ENCODE assay signal across 14 cellular contexts in genomic region chr20:63081831-63082230, GRCh38.
"Had no signal": no experiment of that assay in that cellular context is flagged by ENCODE, and none has a peak within 500 bp of the region (broad histone marks: within the 10 kb centered on the region; RNA-seq: fewer than 3 reads in every experiment).

No MANE protein-coding gene starts in this region.

- H3K27ac Mint-ChIP-seq: activated CD8-positive, alpha-beta T cell treated with anti-CD3 and anti-CD28 coated beads, Interleukin-2, amount 10 ng/mL, durations not matched to agents 7 days and 5 days; activated naive CD4-positive, alpha-beta T cell treated with anti-CD3 and anti-CD28 coated beads for 36 hours; activated naive CD8-positive, alpha-beta T cell; T-helper 1 cell treated with Interleukin-12 subunit alpha and Interleukin-12 subunit beta and Interleukin-4 antibody, amounts not matched to agents 30 μg/mL and 1 μg/mL, for 36 hours; WTC11 had no signal

- H3K4me1 Mint-ChIP-seq: WTC11 had no signal

- H3K4me3 Mint-ChIP-seq: activated CD8-positive, alpha-beta T cell treated with anti-CD3 and anti-CD28 coated beads, Interleukin-2, amount 10 ng/mL, durations not matched to agents 7 days and 5 days; activated naive CD4-positive, alpha-beta T cell treated with anti-CD3 and anti-CD28 coated beads for 36 hours; activated naive CD8-positive, alpha-beta T cell; activated T-cell treated with anti-CD3 and anti-CD28 coated beads, Interleukin-2, amount 50 U/mL, for 4 hours; T-helper 1 cell treated with Interleukin-12 subunit alpha and Interleukin-12 subunit beta and Interleukin-4 antibody, amounts not matched to agents 30 μg/mL and 1 μg/mL, for 36 hours; WTC11 had no signal

- DNase-seq: activated CD4-positive, alpha-beta T cell treated with anti-CD3 and anti-CD28 coated beads, Interleukin-2, amount 50 U/mL, for 4 hours; activated CD4-positive, CD25-positive, alpha-beta regulatory T cell treated with anti-CD3 and anti-CD28 coated beads, Interleukin-2, amount 50 U/mL, for 72 hours; activated T-cell treated with anti-CD3 and anti-CD28 coated beads, Interleukin-2, amount 50 U/mL, for 4 hours; NCI-H1105; NCI-H1436; NCI-H187; NCI-H2081; NCI-H510A treated with DMSO at 0.1 percent for 48 hours; SHP77 treated with DMSO at 0.1 percent for 48 hours had no signal

- H3K36me3 Mint-ChIP-seq: WTC11 had no signal
